2 cellular contexts compared by ENCODE assay signal in genomic region chr17:39863918-39864746, GRCh38.
TF ChIP-seq lines count a peak whose summit lies in the region.

Gene IKZF3 (minus strand): TSS chr17:39864312. CDS start chr17:39864126, 186 bp downstream.

TF ChIP-seq in K562, 482 proteins besides CTCF, POLR2A, EP300 and RAD21 (continued from another document and continues in another):
- TF ChIP-seq TSHZ1 (CRISPR knock-in tag; IDR thresholded peaks at IDR 0.05) (no peak), ZFP36 (IDR thresholded peaks at IDR 0.05; ENCODE audit: low read depth, low read length, partially characterized antibody) (peak; percentile 38), KLF6 (CRISPR knock-in tag; IDR thresholded peaks at IDR 0.05; ENCODE audit: borderline replicate concordance) (no peak), BACH1 (tag; IDR thresholded peaks at IDR 0.05) (0 out of 2 replicates have a peak, but pooled peaks have one; percentile 27), RB1 (IDR thresholded peaks at IDR 0.05; ENCODE audit: low read depth) (peak; percentile 94), NR4A1 (CRISPR knock-in tag; IDR thresholded peaks at IDR 0.05) (no peak), NR4A1 (tag; IDR thresholded peaks at IDR 0.05) (peak; percentile 77; the same call in 1 of the 2 replicates), TBP (optimal IDR thresholded peaks at IDR 0.05; ENCODE audit: low read depth, low read length) (no peak), POLR2G (IDR thresholded peaks at IDR 0.05; ENCODE audit: low read depth, low read length) (peak; percentile 52), RBFOX2 (IDR thresholded peaks at IDR 0.05; ENCODE audit: low read depth, low read length) (peak; percentile 55), UBTF (IDR thresholded peaks at IDR 0.05; ENCODE audit: borderline replicate concordance in 1 of 2, low read depth in 2 of 2, low read length in 2 of 2) (peak; percentile 80 to 87; a peak in 3 of 4 replicates), BRD4 (IDR thresholded peaks at IDR 0.05) (no peak), HMGXB4 (CRISPR knock-in tag; IDR thresholded peaks at IDR 0.05) (peak; percentile 34; the same call in 1 of the 2 replicates), SMAD4 (CRISPR knock-in tag; conservative IDR thresholded peaks at IDR 0.05) (peak; percentile 81), RFX5 (IDR thresholded peaks at IDR 0.05; ENCODE audit: low read depth, low read length) (no peak), TRIM28 (IDR thresholded peaks at IDR 0.05) (no peak), CBX2 (IDR thresholded peaks at IDR 0.05; ENCODE audit: insufficient read depth, low read length, poor library complexity, severe bottlenecking) (peak; percentile 80), HIVEP1 (CRISPR knock-in tag; IDR thresholded peaks at IDR 0.05) (0 out of 2 replicates have a peak, but pooled peaks have one; percentile 72), ZBTB8A (IDR thresholded peaks at IDR 0.05; ENCODE audit: partially characterized antibody) (no peak), ZNF274 (IDR thresholded peaks at IDR 0.05; ENCODE audit: borderline replicate concordance, low read depth, low read length) (no peak), BHLHE40 (IDR thresholded peaks at IDR 0.05; ENCODE audit: low read length) (peak; percentile 22; the same call in 1 of the 2 replicates), USF2 (CRISPR knock-in tag; IDR thresholded peaks at IDR 0.05) (0 out of 2 replicates have a peak, but pooled peaks have one; percentile 43), POU5F1 (IDR thresholded peaks at IDR 0.05; ENCODE audit: borderline replicate concordance, low read depth, low read length, partially characterized antibody) (no peak)

TF ChIP-seq in HepG2, 621 proteins besides CTCF, POLR2A, EP300 and RAD21 (continued from another document and continues in another):
- TF ChIP-seq PREB (CRISPR knock-in tag; IDR thresholded peaks at IDR 0.05) = peak; percentile 93; the same call in 1 of the 2 replicates
- no peak for TF ChIP-seq TBX3 (IDR thresholded peaks at IDR 0.05; ENCODE audit: borderline replicate concordance)
- peak; percentile 99 for TF ChIP-seq SALL1 (CRISPR knock-in tag; IDR thresholded peaks at IDR 0.05)
- peak; percentile 84; the same call in 1 of the 2 replicates for TF ChIP-seq CHCHD3 (CRISPR knock-in tag; IDR thresholded peaks at IDR 0.05)
- peak; percentile 98 for TF ChIP-seq ZNF724P (CRISPR knock-in tag; IDR thresholded peaks at IDR 0.05; ENCODE audit: borderline replicate concordance)
- TF ChIP-seq PRPF4 (IDR thresholded peaks at IDR 0.05; ENCODE audit: low read depth, low read length, poor library complexity, severe bottlenecking) = no peak
- peak; percentile 86; the same call in 1 of the 2 replicates for TF ChIP-seq EED (CRISPR knock-in tag; IDR thresholded peaks at IDR 0.05)
- TF ChIP-seq ZNF333 (CRISPR knock-in tag; IDR thresholded peaks at IDR 0.05; ENCODE audit: borderline replicate concordance) = peak; percentile 91; the same call in 1 of the 2 replicates
- no peak for TF ChIP-seq ZKSCAN5 (CRISPR knock-in tag; IDR thresholded peaks at IDR 0.05)
- peak; percentile 99 for TF ChIP-seq ZNF704 (CRISPR knock-in tag; IDR thresholded peaks at IDR 0.05; ENCODE audit: borderline replicate concordance)
- peak; percentile 86 for TF ChIP-seq ZNF503 (CRISPR knock-in tag; IDR thresholded peaks at IDR 0.05)
- TF ChIP-seq TSC22D2 (CRISPR knock-in tag; IDR thresholded peaks at IDR 0.05; ENCODE audit: borderline replicate concordance) = peak; percentile 96
- TF ChIP-seq PRMT3 (CRISPR knock-in tag; IDR thresholded peaks at IDR 0.05; ENCODE audit: borderline replicate concordance, low read depth) = peak; percentile 86
- TF ChIP-seq SP5 (CRISPR knock-in tag; IDR thresholded peaks at IDR 0.05; ENCODE audit: borderline replicate concordance, low read depth) = peak; percentile 37; the same call in 1 of the 2 replicates
- 0 out of 2 replicates have a peak, but pooled peaks have one; percentile 54 for TF ChIP-seq MIER3 (CRISPR knock-in tag; IDR thresholded peaks at IDR 0.05; ENCODE audit: borderline replicate concordance)
- no peak for TF ChIP-seq ZSCAN22 (CRISPR knock-in tag; IDR thresholded peaks at IDR 0.05)
- TF ChIP-seq NR2F6 (IDR thresholded peaks at IDR 0.05) = no peak
- peak; percentile 68 for TF ChIP-seq NR2F6 (CRISPR knock-in tag; IDR thresholded peaks at IDR 0.05)
- TF ChIP-seq MED13 (CRISPR knock-in tag; IDR thresholded peaks at IDR 0.05) = 0 out of 2 replicates have a peak, but pooled peaks have one; percentile 51
- no peak for TF ChIP-seq ZNF720 (CRISPR knock-in tag; IDR thresholded peaks at IDR 0.05)
- TF ChIP-seq ZNF841 (CRISPR knock-in tag; IDR thresholded peaks at IDR 0.05; ENCODE audit: borderline replicate concordance) = peak; percentile 90
- TF ChIP-seq HNRNPK (IDR thresholded peaks at IDR 0.05; ENCODE audit: low read depth, low read length, poor library complexity, severe bottlenecking) = no peak
- TF ChIP-seq ZBTB20 (CRISPR knock-in tag; IDR thresholded peaks at IDR 0.05; ENCODE audit: borderline replicate concordance, low read depth) = peak; percentile 96
- TF ChIP-seq MYPOP (CRISPR knock-in tag; IDR thresholded peaks at IDR 0.05) = peak; percentile 99
- peak; percentile 72; the same call in 1 of the 2 replicates for TF ChIP-seq FOXK1 (CRISPR knock-in tag; IDR thresholded peaks at IDR 0.05; ENCODE audit: borderline replicate concordance, low read depth)
- TF ChIP-seq SNAPC5 (CRISPR knock-in tag; IDR thresholded peaks at IDR 0.05; ENCODE audit: borderline replicate concordance) = peak; percentile 96
- TF ChIP-seq ZNF207 (IDR thresholded peaks at IDR 0.05; ENCODE audit: borderline replicate concordance) = no peak
- no peak for TF ChIP-seq SRSF1 (optimal IDR thresholded peaks at IDR 0.05; ENCODE audit: low read depth, low read length)
- 0 out of 2 replicates have a peak, but pooled peaks have one; percentile 51 for TF ChIP-seq GTF3A (CRISPR knock-in tag; conservative IDR thresholded peaks at IDR 0.05)
- peak; percentile 84 for TF ChIP-seq ZNF296 (CRISPR knock-in tag; conservative IDR thresholded peaks at IDR 0.05)
- peak; percentile 98 for TF ChIP-seq ZNF430 (CRISPR knock-in tag; IDR thresholded peaks at IDR 0.05)
- peak; percentile 100 for TF ChIP-seq HIVEP1 (CRISPR knock-in tag; IDR thresholded peaks at IDR 0.05)
- peak; percentile 92; the same call in 1 of the 2 replicates for TF ChIP-seq ZNF749 (CRISPR knock-in tag; IDR thresholded peaks at IDR 0.05; ENCODE audit: borderline replicate concordance)
- no peak for TF ChIP-seq ZXDC (CRISPR knock-in tag; IDR thresholded peaks at IDR 0.05)
- TF ChIP-seq ARHGAP35 (CRISPR knock-in tag; IDR thresholded peaks at IDR 0.05; ENCODE audit: borderline replicate concordance) = peak; percentile 99
- peak; percentile 39; the same call in 1 of the 2 replicates for TF ChIP-seq MAFG (CRISPR knock-in tag; IDR thresholded peaks at IDR 0.05)
- TF ChIP-seq ZNF510 (CRISPR knock-in tag; IDR thresholded peaks at IDR 0.05; ENCODE audit: low read depth) = peak; percentile 93
- TF ChIP-seq FLYWCH1 (CRISPR knock-in tag; IDR thresholded peaks at IDR 0.05) = peak; percentile 78; the same call in 1 of the 2 replicates
- peak; percentile 21; the same call in 1 of the 2 replicates for TF ChIP-seq ZKSCAN1 (IDR thresholded peaks at IDR 0.05; ENCODE audit: low read length)
- TF ChIP-seq IKZF5 (CRISPR knock-in tag; IDR thresholded peaks at IDR 0.05) = peak; percentile 98
- peak; percentile 52; the same call in 1 of the 2 replicates for TF ChIP-seq NFIB (CRISPR knock-in tag; IDR thresholded peaks at IDR 0.05; ENCODE audit: borderline replicate concordance)
- no peak for TF ChIP-seq KDM5A (IDR thresholded peaks at IDR 0.05; ENCODE audit: borderline replicate concordance, low read length)
- peak; percentile 76 for TF ChIP-seq ZNF329 (CRISPR knock-in tag; IDR thresholded peaks at IDR 0.05; ENCODE audit: low read depth)
- peak; percentile 91 for TF ChIP-seq ZNF205 (CRISPR knock-in tag; IDR thresholded peaks at IDR 0.05)
- TF ChIP-seq TIGD3 (CRISPR knock-in tag; IDR thresholded peaks at IDR 0.05; ENCODE audit: borderline replicate concordance) = peak; percentile 79; the same call in 1 of the 2 replicates
- TF ChIP-seq E2F1 (CRISPR knock-in tag; IDR thresholded peaks at IDR 0.05) = peak; percentile 97
- peak; percentile 80 for TF ChIP-seq FOXO1 (CRISPR knock-in tag; IDR thresholded peaks at IDR 0.05)
- TF ChIP-seq ZNF850 (CRISPR knock-in tag; conservative IDR thresholded peaks at IDR 0.05) = no peak
- TF ChIP-seq GZF1 (CRISPR knock-in tag; IDR thresholded peaks at IDR 0.05) = peak; percentile 83
- TF ChIP-seq NFE2L2 (IDR thresholded peaks at IDR 0.05; ENCODE audit: low read length) = no peak
